25 cellular contexts compared by ENCODE assay signal in genomic region chr17:55524440-55525220, GRCh38. TPM values are rescaled to one million over a fixed set of nuclear protein-coding genes. Genes with fewer than 3 reads are reported as not detected.
DNase-seq lines count a peak whose midpoint lies in the region; ATAC-seq and TF ChIP-seq lines count a peak whose summit lies in the region.
"Had no signal": no experiment of that assay in that cellular context is flagged by ENCODE, and none has a peak within 500 bp of the region (broad histone marks: within the 10 kb centered on the region; RNA-seq: fewer than 3 reads in every experiment).

No MANE protein-coding gene starts in this region.

- TF ChIP-seq CTCF in right atrium auricular region (IDR thresholded peaks at IDR 0.05) (no peak), A673 (conservative IDR thresholded peaks at IDR 0.05; ENCODE audit: low read depth, low read length) (no peak)

- peaks cover 0 to 5% of the 10 kb centered on the region in 2 donors for H3K36me3 Mint-ChIP-seq in activated naive CD4-positive, alpha-beta T cell treated with anti-CD3 and anti-CD28 coated beads, Interleukin-2, amount 50 U/mL, for 72 hours

- no peak overlapping the region for H3K27ac Mint-ChIP-seq in activated naive CD4-positive, alpha-beta T cell treated with anti-CD3 and anti-CD28 coated beads, Interleukin-2, amount 50 U/mL, for 72 hours
- H3K27ac Mint-ChIP-seq: activated T-helper 2 cell treated with anti-CD3 and anti-CD28 coated beads, Interferon-gamma antibody, Interleukin-2, Interleukin-4, amounts not matched to agents 10 μg/mL and 5 μg/mL and 100 μg/mL, durations not matched to agents 14 hours and 24 hours and 36 hours; progenitor cell of endocrine pancreas; T-helper 1 cell treated with Interleukin-12 subunit alpha and Interleukin-12 subunit beta and Interleukin-4 antibody, amounts not matched to agents 30 μg/mL and 1 μg/mL, for 36 hours had no signal

- CTCF ChIA-PET in A673 (lab: Charles Lee), result interaction anchor here (0.7 to 3.9 kb wide), 3 partner anchors 9 to 246 kb away, joined by 3 to 27 read pairs (median 4); no protein-coding TSS in a partner anchor

- H3K36me3 ChIP-seq in right atrium auricular region (no peaks in the 10 kb centered on the region), A673 (ENCODE audit: insufficient read depth, low read length, poor library complexity, severe bottlenecking) (no peaks in the 10 kb centered on the region)
- H3K36me3 ChIP-seq: esophagus squamous epithelium, thyroid gland had no signal

- no peak for DNase-seq in activated naive CD4-positive, alpha-beta T cell treated with anti-CD3 and anti-CD28 coated beads, Interleukin-2, amount 50 U/mL, for 72 hours (ENCODE audit: low spot score in 2 of 2)
- DNase-seq in activated naive CD4-positive, alpha-beta T cell treated with Interleukin-2 at 50 U/mL for 16 hours, result no peak
- DNase-seq in stimulated activated naive CD8-positive, alpha-beta T cell treated with anti-CD3 and anti-CD28 coated beads, Interleukin-15, Interleukin-2, amounts not matched to agents 100 U/mL and 50 U/mL, for 24 hours, result no peak
- no peak for DNase-seq in right atrium auricular region (ENCODE audit: low spot score)
- DNase-seq in A673 (ENCODE audit: low spot score), result no peak
- no peak for DNase-seq in NOMO-1 (lab: John Stamatoyannopoulos, UW; ENCODE audit: unreplicated experiment in 2 of 2)
- DNase-seq: ACHN; activated CD4-positive, alpha-beta T cell treated with anti-CD3 and anti-CD28 coated beads, Interleukin-2, amount 50 U/mL, for 1 hour; aorta; esophagus squamous epithelium; GF-D8; left cardiac atrium; NCI-H187 treated with DMSO at 0.1 percent for 48 hours; NCI-H510A treated with DMSO at 0.1 percent for 48 hours; stimulated activated CD4-positive, alpha-beta T cell treated with anti-CD3 and anti-CD28 coated beads, Interleukin-15, amount 100 ng/mL, for 24 hours; thyroid gland had no signal

- H3K4me1 ChIP-seq in right atrium auricular region, result no peaks in the 10 kb centered on the region
- H3K4me1 ChIP-seq in A673 (ENCODE audit: insufficient read depth, low read length, poor library complexity, severe bottlenecking), result peaks cover 9% of the 10 kb centered on the region
- H3K4me1 ChIP-seq: esophagus squamous epithelium, thyroid gland had no signal

- H3K27ac ChIP-seq in right atrium auricular region, result no peak overlapping the region
- H3K27ac ChIP-seq in A673 (ENCODE audit: low read depth, low read length, poor library complexity, severe bottlenecking), result no peak overlapping the region
- H3K27ac ChIP-seq: coronary artery, esophagus squamous epithelium, thyroid gland had no signal

- no peaks in the 10 kb centered on the region for H3K27me3 ChIP-seq in right atrium auricular region
- peaks cover 5% of the 10 kb centered on the region for H3K27me3 ChIP-seq in A673 (replicated peaks; ENCODE audit: insufficient read depth, low read depth, low read length, poor library complexity)
- H3K27me3 ChIP-seq: thyroid gland had no signal

- H3K9me3 ChIP-seq in right atrium auricular region (no peaks in the 10 kb centered on the region), A673 (ENCODE audit: low read depth, low read length, poor library complexity, severe bottlenecking) (no peaks in the 10 kb centered on the region)
- H3K9me3 ChIP-seq: esophagus squamous epithelium, thyroid gland had no signal

- intact Hi-C loops in A673 (cut with micrococcal nuclease; ENCODE audit: unreplicated experiment), result loop anchor here (5.0 to 10.0 kb wide), 3 partner anchors 793 to 1190 kb away; no protein-coding TSS in a partner anchor

- BruUV-seq in A673 (replicated peaks; lab: Mats Ljungman, UMichigan), result no TSS peak

- H3K4me3 ChIP-seq in right atrium auricular region, result no peak overlapping the region
- no peak overlapping the region for H3K4me3 ChIP-seq in A673 (ENCODE audit: low read depth, low read length, poor library complexity, severe bottlenecking)
- H3K4me3 ChIP-seq: coronary artery, esophagus squamous epithelium, thyroid gland had no signal

- ATAC-seq in activated naive CD4-positive, alpha-beta T cell treated with anti-CD3 and anti-CD28 coated beads, Interleukin-2, amount 50 U/mL, for 72 hours, result peak; percentile 41 to 87
- ATAC-seq in HG02610 (IDR thresholded peaks at IDR 0.05; ENCODE audit: unreplicated experiment) (peak; percentile 81), HG03354 (IDR thresholded peaks at IDR 0.05; ENCODE audit: poor library complexity, severe bottlenecking, unreplicated experiment) (peak; percentile 88)
- peak; percentile 14 for ATAC-seq in stimulated activated naive CD8-positive, alpha-beta T cell treated with anti-CD3 and anti-CD28 coated beads, Interleukin-15, Interleukin-2, amounts not matched to agents 100 U/mL and 50 U/mL, for 24 hours
- ATAC-seq: left cardiac atrium had no signal

- POLR2A ChIA-PET in A673 (lab: Charles Lee; ENCODE audit: low non-redundant PET), result no interaction called here

- peaks cover 0 to 5% of the 10 kb centered on the region in 2 donors for H3K9me3 Mint-ChIP-seq in activated naive CD4-positive, alpha-beta T cell treated with anti-CD3 and anti-CD28 coated beads, Interleukin-2, amount 50 U/mL, for 72 hours
- H3K9me3 Mint-ChIP-seq: activated T-helper 2 cell treated with anti-CD3 and anti-CD28 coated beads, Interferon-gamma antibody, Interleukin-2, Interleukin-4, amounts not matched to agents 10 μg/mL and 5 μg/mL and 100 μg/mL, durations not matched to agents 14 hours and 24 hours and 36 hours; T-helper 1 cell treated with Interleukin-12 subunit alpha and Interleukin-12 subunit beta and Interleukin-4 antibody, amounts not matched to agents 30 μg/mL and 1 μg/mL, for 36 hours had no signal

RNA-seq across cellular contexts. Expression of gene SMIM36, which starts 13.4 kb away (rescaled TPM):
- total RNA-seq in activated naive CD4-positive, alpha-beta T cell treated with anti-CD3 and anti-CD28 coated beads, Interleukin-2, amount 50 U/mL, for 72 hours, result not detected
- total RNA-seq in right atrium auricular region, result not detected
- total RNA-seq in A673 (2021), result not detected in 2 replicates
- total RNA-seq: activated T-helper 2 cell treated with anti-CD3 and anti-CD28 coated beads, Interferon-gamma antibody, Interleukin-2, Interleukin-4, amounts not matched to agents 10 μg/mL and 5 μg/mL and 100 μg/mL, durations not matched to agents 14 hours and 24 hours and 36 hours; aorta; esophagus squamous epithelium; left cardiac atrium; LHCN-M2; myocyte; progenitor cell of endocrine pancreas; RPMI7951; thyroid gland had no signal

Comparison
In these comparisons a context has a peak if more than half of its experiments do, and no peak if none do; other contexts are left out.
1. ATAC-seq: peak in every context shown above with its lines; median percentile 88 in HG03354; 81 in HG02610; 64 in activated naive CD4-positive, alpha-beta T cell treated with anti-CD3 and anti-CD28 coated beads, Interleukin-2, amount 50 U/mL, for 72 hours; 14 in stimulated activated naive CD8-positive, alpha-beta T cell treated with anti-CD3 and anti-CD28 coated beads, Interleukin-15, Interleukin-2, amounts not matched to agents 100 U/mL and 50 U/mL, for 24 hours.